ENCODE assay signal across 10 cellular contexts in genomic region chr2:18345848-18346247, GRCh38.
DNase-seq lines count a peak whose midpoint lies in the region; ATAC-seq and TF ChIP-seq lines count a peak whose summit lies in the region.
"Had no signal": no experiment of that assay in that cellular context is flagged by ENCODE, and none has a peak within 500 bp of the region (broad histone marks: within the 10 kb centered on the region; RNA-seq: fewer than 3 reads in every experiment).

No MANE protein-coding gene starts in this region.

- no peaks in the 10 kb centered on the region for H3K4me1 ChIP-seq in right lobe of liver

- ATAC-seq in right lobe of liver (peak in 3 of 4 donors; percentile 38 to 86 (median 65)), HG02678 (IDR thresholded peaks at IDR 0.05; ENCODE audit: unreplicated experiment) (no peak), GM19463 (IDR thresholded peaks at IDR 0.05; ENCODE audit: unreplicated experiment) (no peak), HG03280 (IDR thresholded peaks at IDR 0.05; ENCODE audit: unreplicated experiment) (no peak)

- no peaks in the 10 kb centered on the region for H3K9me3 ChIP-seq in right lobe of liver

- no peaks in the 10 kb centered on the region for H3K36me3 ChIP-seq in right lobe of liver

- intact Hi-C loops in right lobe of liver (cut with DNase I): no loop called here

- 76% methylated on average over 5 of the region's 5 CpGs for WGBS in right lobe of liver (ENCODE audit: insufficient coverage, low coverage, low lambda C conversion rate, missing lambda C conversion rate)

- TF ChIP-seq CTCF in AG10803 (conservative IDR thresholded peaks at IDR 0.05; ENCODE audit: low read length): no peak
- no peak for TF ChIP-seq CTCF in right lobe of liver (IDR thresholded peaks at IDR 0.05)

- no peak for TF ChIP-seq POLR2A in right lobe of liver (IDR thresholded peaks at IDR 0.05)

- H3K4me3 ChIP-seq in AG10803 (ENCODE audit: low read length): no peak overlapping the region
- no peak overlapping the region for H3K4me3 ChIP-seq in right lobe of liver

- no peaks in the 10 kb centered on the region for H3K27me3 ChIP-seq in right lobe of liver

- peak; percentile 23 for DNase-seq in AG10803 (ENCODE audit: low read depth)
- DNase-seq in NCI-H2029 treated with DMSO at 0.1 percent for 48 hours (lab: John Stamatoyannopoulos, UW): peak; percentile 95
- DNase-seq in cerebellum (ENCODE audit: low spot score): peak; percentile 5
- DNase-seq in right lobe of liver: peak in 2 of 3 donors; percentile 17 to 41
- no peak for DNase-seq in Ammon's horn (ENCODE audit: low spot score)
- DNase-seq: CD4-positive, alpha-beta memory T cell; stimulated activated CD4-positive, alpha-beta T cell treated with anti-CD3 and anti-CD28 coated beads, Interleukin-1b, Interleukin-23, amount 100 ng/mL, for 48 hours had no signal

- H3K27ac ChIP-seq in right lobe of liver: no peak overlapping the region

Comparison
In these comparisons a context has a peak if more than half of its experiments do, and no peak if none do; other contexts are left out.
1. ATAC-seq: peak in right lobe of liver (3 of 4); none in HG02678 (single experiment), GM19463 (single experiment) and HG03280 (single experiment).